12 cellular contexts compared by ENCODE assay signal in genomic region chr12:94289551-94290312, GRCh38.
A peak's percentile ranks its signal among the peaks of the same experiment; 100 is the strongest.
DNase-seq lines count a peak whose midpoint lies in the region; ATAC-seq lines count a peak whose summit lies in the region.
"Had no signal": no experiment of that assay in that cellular context is flagged by ENCODE, and none has a peak within 500 bp of the region (broad histone marks: within the 10 kb centered on the region; RNA-seq: fewer than 3 reads in every experiment).

No MANE protein-coding gene starts in this region.

- no peaks in the 10 kb centered on the region for H3K9me3 ChIP-seq in aorta (ENCODE audit: control insufficient read depth, low read length)
- no peaks in the 10 kb centered on the region for H3K9me3 ChIP-seq in naive thymus-derived CD4-positive, alpha-beta T cell (ENCODE audit: control insufficient read depth in 2 of 3, low read length in 3 of 3)

- WGBS in aorta, 2 donors, result 21 to 22% methylated on average over 12 of the region's 12 CpGs

- CTCF ChIA-PET in naive thymus-derived CD4-positive, alpha-beta T cell (lab: Charles Lee), result no interaction called here

- H3K36me3 Mint-ChIP-seq in naive thymus-derived CD4-positive, alpha-beta T cell, result peaks cover 9 to 55% (median 19%) of the 10 kb centered on the region in 5 donors

- ATAC-seq in Right ventricle myocardium inferior (peak; percentile 71), aorta (ENCODE audit: low FRiP score) (peak; percentile 73), GM21390 (IDR thresholded peaks at IDR 0.05; ENCODE audit: unreplicated experiment) (no peak)
- ATAC-seq in naive thymus-derived CD4-positive, alpha-beta T cell, result no peak
- ATAC-seq: activated CD4-positive, alpha-beta T cell treated with anti-CD3 and anti-CD28 coated beads for 36 hours had no signal

- intact Hi-C loops in Right ventricle myocardium inferior (cut with DNase I), result loop anchor here (5.0 kb wide), 1 partner anchor 32 kb away; no protein-coding TSS in a partner anchor
- intact Hi-C loops in cardiac septum (cut with DNase I), result loop anchor here (2.0 kb wide), 1 partner anchor 21 kb away; no protein-coding TSS in a partner anchor
- intact Hi-C loops in aorta (cut with DNase I), result no loop called here
- intact Hi-C loops in naive thymus-derived CD4-positive, alpha-beta T cell (cut with micrococcal nuclease), result no loop called here

- DNase-seq in Right ventricle myocardium inferior (ENCODE audit: missing footprints) (peak; percentile 70), cardiac septum (ENCODE audit: low spot score) (no peak), dermis blood vessel endothelial cell (peak; percentile 55), myocyte (ENCODE audit: low read depth) (peak; percentile 48), aorta (no peak)
- no peak for DNase-seq in activated CD4-positive, alpha-beta T cell treated with anti-CD3 and anti-CD28 coated beads, Interleukin-2, amount 50 U/mL, for 4 hours
- DNase-seq in naive thymus-derived CD4-positive, alpha-beta T cell, result no peak
- DNase-seq: ACHN; activated CD4-positive, alpha-beta T cell treated with anti-CD3 and anti-CD28 coated beads for 36 hours; NCI-H748 treated with DMSO at 0.1 percent for 48 hours had no signal

- POLR2A ChIA-PET in naive thymus-derived CD4-positive, alpha-beta T cell (lab: Charles Lee), result interaction anchor here (1.7 kb wide), 1 partner anchor 27 kb away, joined by 4 read pairs; no protein-coding TSS in a partner anchor

- H3K4me3 ChIP-seq in aorta (ENCODE audit: low read length in 2 of 2), result no peak overlapping the region
- no peak overlapping the region for H3K4me3 ChIP-seq in naive thymus-derived CD4-positive, alpha-beta T cell (ENCODE audit: low read length)

- peaks cover 0 to 11% (median 1%) of the 10 kb centered on the region in 7 donors for H3K4me1 Mint-ChIP-seq in naive thymus-derived CD4-positive, alpha-beta T cell
- H3K4me1 Mint-ChIP-seq: activated CD4-positive, alpha-beta T cell treated with anti-CD3 and anti-CD28 coated beads for 36 hours had no signal

- H3K36me3 ChIP-seq in aorta (ENCODE audit: control insufficient read depth in 1 of 2, insufficient read depth in 2 of 2, low read length in 1 of 2), result no peaks in the 10 kb centered on the region
- peaks cover 0 to 22% (median 3%) of the 10 kb centered on the region in 3 experiments for H3K36me3 ChIP-seq in naive thymus-derived CD4-positive, alpha-beta T cell (ENCODE audit: control insufficient read depth in 2 of 3, insufficient read depth in 3 of 3, low read length in 3 of 3)

- H3K27me3 Mint-ChIP-seq in naive thymus-derived CD4-positive, alpha-beta T cell, result no peaks in the 10 kb centered on the region
- H3K27me3 Mint-ChIP-seq: activated CD4-positive, alpha-beta T cell treated with anti-CD3 and anti-CD28 coated beads for 36 hours; progenitor cell of endocrine pancreas had no signal

- H3K9me3 Mint-ChIP-seq in naive thymus-derived CD4-positive, alpha-beta T cell, result no peaks in the 10 kb centered on the region

- no peak overlapping the region for H3K27ac ChIP-seq in aorta (ENCODE audit: low read depth in 1 of 2, low read length in 2 of 2)
- H3K27ac ChIP-seq in naive thymus-derived CD4-positive, alpha-beta T cell (ENCODE audit: low read depth, low read length), result no peak overlapping the region

- H3K4me1 ChIP-seq in aorta (ENCODE audit: control insufficient read depth in 1 of 2, insufficient read depth in 2 of 2, low read length in 2 of 2), result no peaks in the 10 kb centered on the region
- no peaks in the 10 kb centered on the region for H3K4me1 ChIP-seq in naive thymus-derived CD4-positive, alpha-beta T cell (ENCODE audit: control insufficient read depth in 2 of 2, insufficient read depth in 2 of 2, low read length in 2 of 2)

- no peaks in the 10 kb centered on the region for H3K27me3 ChIP-seq in aorta (ENCODE audit: control insufficient read depth in 1 of 2, insufficient read depth in 2 of 2, low read length in 1 of 2)
- no peaks in the 10 kb centered on the region for H3K27me3 ChIP-seq in naive thymus-derived CD4-positive, alpha-beta T cell (ENCODE audit: control insufficient read depth in 2 of 2, insufficient read depth in 2 of 2, low read length in 2 of 2)

- H3K27ac Mint-ChIP-seq in naive thymus-derived CD4-positive, alpha-beta T cell, result peak overlapping the region in 2 of 9 donors; percentile 28 to 49
- H3K27ac Mint-ChIP-seq: activated CD4-positive, alpha-beta T cell treated with anti-CD3 and anti-CD28 coated beads for 36 hours; progenitor cell of endocrine pancreas had no signal

- no peak overlapping the region for H3K4me3 Mint-ChIP-seq in naive thymus-derived CD4-positive, alpha-beta T cell
- H3K4me3 Mint-ChIP-seq: activated CD4-positive, alpha-beta T cell treated with anti-CD3 and anti-CD28 coated beads for 36 hours had no signal

Comparison
In these comparisons a context has a peak if more than half of its experiments do, and no peak if none do; other contexts are left out.
1. DNase-seq: peak in Right ventricle myocardium inferior (single experiment), dermis blood vessel endothelial cell (single experiment) and myocyte (single experiment); none in cardiac septum (single experiment), aorta (0 of 2), activated CD4-positive, alpha-beta T cell treated with anti-CD3 and anti-CD28 coated beads, Interleukin-2, amount 50 U/mL, for 4 hours (0 of 2) and naive thymus-derived CD4-positive, alpha-beta T cell (0 of 9).
2. ATAC-seq: peak in Right ventricle myocardium inferior (single experiment) and aorta (single experiment); none in GM21390 (single experiment) and naive thymus-derived CD4-positive, alpha-beta T cell (single experiment).
3. intact Hi-C loops: an anchor here in Right ventricle myocardium inferior (5.0 kb wide) and cardiac septum (2.0 kb wide); none called in aorta and naive thymus-derived CD4-positive, alpha-beta T cell.